ENCODE assay signal across 1 cellular context in genomic region chr2:51859260-51859659, GRCh38.
TF ChIP-seq lines count a peak whose summit lies in the region.

No MANE protein-coding gene starts in this region.

TF ChIP-seq in A549, 52 proteins besides CTCF, POLR2A, EP300 and RAD21 (continued from another document):
- TF ChIP-seq HMGXB4 (CRISPR knock-in tag; IDR thresholded peaks at IDR 0.05; ENCODE audit: borderline replicate concordance) (no peak), TFCP2L1 (CRISPR knock-in tag; IDR thresholded peaks at IDR 0.05) (no peak)
